Comparison of ENCODE assay signal across 22 cellular contexts in genomic region chr2:112633708-112634107, GRCh38. TPM values are rescaled to one million over a fixed set of nuclear protein-coding genes. Genes with fewer than 3 reads are reported as not detected.
A peak's percentile ranks its signal among the peaks of the same experiment; 100 is the strongest.
DNase-seq lines count a peak whose midpoint lies in the region; ATAC-seq, FAIRE-seq and TF ChIP-seq lines count a peak whose summit lies in the region.
"Had no signal": no experiment of that assay in that cellular context is flagged by ENCODE, and none has a peak within 500 bp of the region (broad histone marks: within the 10 kb centered on the region; RNA-seq: fewer than 3 reads in every experiment).

No MANE protein-coding gene starts in this region.

- POLR2A ChIA-PET in naive thymus-derived CD8-positive, alpha-beta T cell (lab: Charles Lee) = interaction anchor here (1.0 to 14.0 kb wide), 3 partner anchors 11 to 57 kb away, joined by 3 to 330 read pairs (median 3); partner anchors contain the start of gene SLC20A1

- H2AFZ ChIP-seq in astrocyte (ENCODE audit: low read depth, low read length) = no peak overlapping the region

- H3K9me3 ChIP-seq in cardiac muscle cell (ENCODE audit: low read depth) (no peaks in the 10 kb centered on the region), astrocyte (ENCODE audit: insufficient read depth, low read depth, low read length) (no peaks in the 10 kb centered on the region)
- H3K9me3 ChIP-seq: testis had no signal

- H3K4me1 ChIP-seq in cardiac muscle cell (ENCODE audit: low read depth) (peaks cover 9% of the 10 kb centered on the region), astrocyte (ENCODE audit: insufficient read depth, low read length) (peaks cover 30% of the 10 kb centered on the region)

- no peak overlapping the region for H3K4me3 ChIP-seq in cardiac muscle cell
- no peak overlapping the region for H3K4me3 ChIP-seq in astrocyte (ENCODE audit: insufficient read depth, low read depth, low read length)
- H3K4me3 ChIP-seq: SK-N-MC, testis had no signal

- H3K36me3 Mint-ChIP-seq in astrocyte (ENCODE audit: low read depth, unreplicated experiment) = peaks cover 2% of the 10 kb centered on the region
- H3K36me3 Mint-ChIP-seq in naive thymus-derived CD8-positive, alpha-beta T cell = no peaks in the 10 kb centered on the region
- H3K36me3 Mint-ChIP-seq: activated CD4-positive, alpha-beta memory T cell treated with anti-CD3 and anti-CD28 coated beads for 36 hours; stimulated activated naive B cell treated with anti-CD40 and anti-IgM and Interleukin-4, amounts not matched to agents 10 μg/mL and 1 μg/mL and 100 μg/mL, for 72 hours had no signal

- no peak for DNase-seq in cardiac muscle cell (ENCODE audit: low read depth in 1 of 2, low spot score in 1 of 2)
- DNase-seq in left cardiac atrium = no peak
- no peak for DNase-seq in astrocyte (ENCODE audit: low read depth)
- DNase-seq in naive thymus-derived CD8-positive, alpha-beta T cell = no peak
- no peak for DNase-seq in medulla oblongata (ENCODE audit: extremely low spot score)
- no peak for DNase-seq in dedifferentiated amniotic fluid mesenchymal stem cell (ENCODE audit: extremely low spot score)
- DNase-seq in NCI-H69 (lab: John Stamatoyannopoulos, UW) = no peak
- DNase-seq: activated CD4-positive, alpha-beta memory T cell treated with anti-CD3 and anti-CD28 coated beads for 36 hours; activated naive CD4-positive, alpha-beta T cell treated with Interleukin-2 at 50 U/mL for 16 hours; DMS153; mammary epithelial cell; NCI-H2029 treated with DMSO at 0.1 percent for 48 hours; NCI-H226; NCI-H748 treated with DMSO at 0.1 percent for 48 hours; retina; RPMI8226; stimulated activated CD4-positive, alpha-beta T cell treated with anti-CD3 and anti-CD28 coated beads, Interleukin-4, amount 100 ng/mL, for 1 hour; stimulated activated naive B cell treated with anti-CD40 and anti-IgM and Interleukin-4, amounts not matched to agents 10 μg/mL and 1 μg/mL and 100 μg/mL, for 72 hours; testis; WERI-Rb-1 had no signal

- H3K27ac ChIP-seq in cardiac muscle cell (peak overlapping the region; percentile 34), astrocyte (ENCODE audit: low read depth, low read length) (no peak overlapping the region)
- H3K27ac ChIP-seq: epithelial cell of prostate, SK-N-MC, testis, WERI-Rb-1 had no signal

- H3K4me2 ChIP-seq in astrocyte (ENCODE audit: low read length) = no peak overlapping the region

- H3K4me3 Mint-ChIP-seq in astrocyte (ENCODE audit: unreplicated experiment) = peak overlapping the region; percentile 46
- H3K4me3 Mint-ChIP-seq in naive thymus-derived CD8-positive, alpha-beta T cell = peak overlapping the region; percentile 16 to 85 (median 74)
- H3K4me3 Mint-ChIP-seq: activated CD4-positive, alpha-beta memory T cell treated with anti-CD3 and anti-CD28 coated beads for 36 hours; stimulated activated naive B cell treated with anti-CD40 and anti-IgM and Interleukin-4, amounts not matched to agents 10 μg/mL and 1 μg/mL and 100 μg/mL, for 72 hours had no signal

- ATAC-seq in left cardiac atrium = no peak
- ATAC-seq in naive thymus-derived CD8-positive, alpha-beta T cell = no peak
- ATAC-seq: stimulated activated naive B cell treated with anti-CD40 and anti-IgM and Interleukin-4, amounts not matched to agents 10 μg/mL and 1 μg/mL and 100 μg/mL, for 72 hours had no signal

- peaks cover 3% of the 10 kb centered on the region for H3K9me3 Mint-ChIP-seq in astrocyte (ENCODE audit: unreplicated experiment)
- no peaks in the 10 kb centered on the region for H3K9me3 Mint-ChIP-seq in naive thymus-derived CD8-positive, alpha-beta T cell
- H3K9me3 Mint-ChIP-seq: activated CD4-positive, alpha-beta memory T cell treated with anti-CD3 and anti-CD28 coated beads for 36 hours; stimulated activated naive B cell treated with anti-CD40 and anti-IgM and Interleukin-4, amounts not matched to agents 10 μg/mL and 1 μg/mL and 100 μg/mL, for 72 hours had no signal

- peaks cover 39% of the 10 kb centered on the region for H3K4me1 Mint-ChIP-seq in astrocyte (ENCODE audit: low read depth, unreplicated experiment)
- peaks cover 42 to 84% (median 78%) of the 10 kb centered on the region in 4 donors for H3K4me1 Mint-ChIP-seq in naive thymus-derived CD8-positive, alpha-beta T cell

- H3K79me2 ChIP-seq in astrocyte (ENCODE audit: insufficient read depth, low read length) = no peaks in the 10 kb centered on the region

- no peak for FAIRE-seq in astrocyte (lab: Jason Lieb, UNC)

- TF ChIP-seq CTCF in cardiac muscle cell (IDR thresholded peaks at IDR 0.05; ENCODE audit: low read depth, low read length) (no peak), astrocyte (IDR thresholded peaks at IDR 0.05; ENCODE audit: insufficient read depth, low read depth, low read length) (no peak)

- H3K27me3 ChIP-seq in cardiac muscle cell (no peaks in the 10 kb centered on the region), astrocyte (ENCODE audit: insufficient read depth, low read length) (no peaks in the 10 kb centered on the region)
- H3K27me3 ChIP-seq: testis had no signal

- intact Hi-C loops in left cardiac atrium (cut with DNase I) = no loop called here

- peaks cover 12% of the 10 kb centered on the region for H3K27me3 Mint-ChIP-seq in astrocyte (ENCODE audit: low read depth, unreplicated experiment)
- peaks cover 0 to 2% (median 0%) of the 10 kb centered on the region in 5 donors for H3K27me3 Mint-ChIP-seq in naive thymus-derived CD8-positive, alpha-beta T cell
- H3K27me3 Mint-ChIP-seq: stimulated activated naive B cell treated with anti-CD40 and anti-IgM and Interleukin-4, amounts not matched to agents 10 μg/mL and 1 μg/mL and 100 μg/mL, for 72 hours had no signal

- H3K9ac ChIP-seq in astrocyte (ENCODE audit: low read length) = no peak overlapping the region

- H4K20me1 ChIP-seq in astrocyte (ENCODE audit: insufficient read depth, low read length) = no peaks in the 10 kb centered on the region

- peak overlapping the region; percentile 69 for H3K27ac Mint-ChIP-seq in astrocyte (ENCODE audit: unreplicated experiment)
- H3K27ac Mint-ChIP-seq in naive thymus-derived CD8-positive, alpha-beta T cell = peak overlapping the region; percentile 91 to 98 (median 94)
- H3K27ac Mint-ChIP-seq: activated CD4-positive, alpha-beta memory T cell treated with anti-CD3 and anti-CD28 coated beads for 36 hours; stimulated activated naive B cell treated with anti-CD40 and anti-IgM and Interleukin-4, amounts not matched to agents 10 μg/mL and 1 μg/mL and 100 μg/mL, for 72 hours had no signal

- H3K36me3 ChIP-seq in cardiac muscle cell (no peaks in the 10 kb centered on the region), astrocyte (ENCODE audit: insufficient read depth, low read length) (no peaks in the 10 kb centered on the region)
- H3K36me3 ChIP-seq: WERI-Rb-1 had no signal

RNA-seq across cellular contexts. Expression of gene SLC20A1, which starts 12.0 kb away (rescaled TPM):
- total RNA-seq in cardiac muscle cell = 10.0 and 11.4 TPM in 2 replicates
- 21.7 and 22.9 TPM in 2 replicates for polyA plus RNA-seq in cardiac muscle cell
- total RNA-seq in left cardiac atrium = 10 to 100 TPM; 15.1 to 38.1 TPM
- total RNA-seq in astrocyte = 96.7 and 122 TPM in 2 replicates
- 10 to 100 TPM; 71.2 to 75.6 TPM for total RNA-seq in naive thymus-derived CD8-positive, alpha-beta T cell
- polyA plus RNA-seq in naive thymus-derived CD8-positive, alpha-beta T cell = 10 to 100 TPM; 17.0 to 33.7 (median 21.2) TPM

RNA-seq across cellular contexts. Expression of gene CHCHD5, which starts 49.3 kb away (rescaled TPM):
- total RNA-seq in cardiac muscle cell = 32.3 and 34.9 TPM in 2 replicates
- polyA plus RNA-seq in cardiac muscle cell = 74.4 and 84.5 TPM in 2 replicates
- total RNA-seq in left cardiac atrium = 10 to 100 TPM; 21.7 to 24.0 TPM
- total RNA-seq in astrocyte = 17.9 and 25.3 TPM in 2 replicates
- 10 to 100 TPM; 20.8 to 27.1 TPM for total RNA-seq in naive thymus-derived CD8-positive, alpha-beta T cell
- polyA plus RNA-seq in naive thymus-derived CD8-positive, alpha-beta T cell = 10 to 100 TPM; 43.6 to 61.7 (median 46.2) TPM
